16 cellular contexts compared by ENCODE assay signal in the genomic region with DNA sequence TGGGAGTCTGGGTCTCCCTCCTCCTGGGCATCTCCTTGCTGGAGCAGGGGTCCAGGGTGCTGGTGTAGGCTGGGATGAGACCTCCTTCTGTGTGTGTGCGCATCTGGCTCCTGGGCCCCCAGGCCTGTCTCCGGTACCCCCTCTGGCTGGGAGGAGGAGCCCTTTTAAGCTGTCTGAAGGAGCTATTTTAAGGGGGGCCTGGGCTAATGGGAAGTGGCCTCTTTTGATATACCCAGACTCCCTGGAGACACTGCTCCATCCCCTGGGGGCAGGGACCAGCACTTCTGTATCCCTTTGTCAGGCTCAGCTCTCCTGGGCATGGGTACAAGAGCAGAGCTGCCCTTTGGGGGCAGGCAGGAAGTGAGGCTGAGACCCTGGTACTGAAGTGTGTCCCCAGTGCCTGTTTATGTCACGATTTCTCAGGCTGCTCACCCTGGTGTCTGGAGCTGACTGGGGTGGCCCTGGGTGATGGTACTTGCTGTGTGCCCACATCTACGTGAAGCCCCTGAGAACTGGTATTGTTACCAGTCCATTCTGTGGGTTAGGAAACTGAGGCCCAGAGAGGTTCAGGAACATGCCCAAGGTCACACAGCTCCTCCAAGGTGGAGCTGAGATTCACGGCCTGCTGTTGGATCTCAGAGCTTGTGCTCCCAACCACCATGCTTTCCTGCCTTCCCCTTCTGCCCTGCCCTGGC. TPM values are rescaled to one million over a fixed set of nuclear protein-coding genes. Genes with fewer than 3 reads are reported as not detected.
A peak's percentile ranks its signal among the peaks of the same experiment; 100 is the strongest.
DNase-seq lines count a peak whose midpoint lies in the region; ATAC-seq, FAIRE-seq and TF ChIP-seq lines count a peak whose summit lies in the region.
"Had no signal": no experiment of that assay in that cellular context is flagged by ENCODE, and none has a peak within 500 bp of the region (broad histone marks: within the 10 kb centered on the region; RNA-seq: fewer than 3 reads in every experiment).

No MANE protein-coding gene starts in this region.

- H3K9me2 ChIP-seq in OCI-LY1 (ENCODE audit: low read depth, low read length) = no peaks in the 10 kb centered on the region

- no peaks in the 10 kb centered on the region for H3K27me3 ChIP-seq in OCI-LY1 (ENCODE audit: insufficient read depth, low read length)
- no peaks in the 10 kb centered on the region for H3K27me3 ChIP-seq in K562 (ENCODE audit: control insufficient read depth in 2 of 2, insufficient read depth in 2 of 2, low read length in 2 of 2)
- H3K27me3 ChIP-seq in sigmoid colon = no peaks in the 10 kb centered on the region
- H3K27me3 ChIP-seq: hepatocyte had no signal

- H3K4me3 ChIP-seq in OCI-LY1 (ENCODE audit: low read depth, low read length, poor library complexity, severe bottlenecking) (no peak overlapping the region), K562 (no peak overlapping the region), sigmoid colon (no peak overlapping the region)
- H3K4me3 ChIP-seq: hepatocyte had no signal

- H4K20me1 ChIP-seq in OCI-LY1 (ENCODE audit: insufficient read depth, low read length) = no peaks in the 10 kb centered on the region
- peaks cover 19% of the 10 kb centered on the region; the same call in 1 of the 2 replicates for H4K20me1 ChIP-seq in K562 (replicated peaks; ENCODE audit: control insufficient read depth, insufficient read depth, low read length)

- no peak for ATAC-seq in activated CD8-positive, alpha-beta memory T cell treated with anti-CD3 and anti-CD28 coated beads, Interleukin-2, amount 10 ng/mL, durations not matched to agents 7 days and 5 days
- no peak for ATAC-seq in K562
- ATAC-seq: HCT116 had no signal

- H3K9me1 ChIP-seq in K562 (ENCODE audit: control insufficient read depth, insufficient read depth, low read length) = peaks cover 3% of the 10 kb centered on the region

- H2AFZ ChIP-seq in OCI-LY1 (ENCODE audit: low read length) (no peak overlapping the region), K562 (ENCODE audit: low read depth, low read length) (no peak overlapping the region)
- H2AFZ ChIP-seq: hepatocyte had no signal

- no peaks in the 10 kb centered on the region for H3F3A ChIP-seq in OCI-LY1 (ENCODE audit: insufficient read depth, low read length)

- TF ChIP-seq POLR2A in K562 (conservative IDR thresholded peaks at IDR 0.05) (no peak), sigmoid colon (IDR thresholded peaks at IDR 0.05) (no peak)

- H3K4me1 ChIP-seq in OCI-LY1 (ENCODE audit: insufficient read depth, low read length, severe bottlenecking) (peaks cover 37% of the 10 kb centered on the region), K562 (replicated peaks in 1 of 2; ENCODE audit: control insufficient read depth in 2 of 2, insufficient read depth in 2 of 2, low read length in 2 of 2) (peaks cover 35 to 73% of the 10 kb centered on the region in 2 experiments), sigmoid colon (no peaks in the 10 kb centered on the region)

- no TSS peak for BruUV-seq in K562 (replicated peaks; lab: Mats Ljungman, UMichigan)

- FAIRE-seq in K562 (lab: Jason Lieb, UNC) = peak; percentile 40

- H3K4me2 ChIP-seq in OCI-LY1 (ENCODE audit: low read length) (no peak overlapping the region), K562 (ENCODE audit: insufficient read depth, low read length) (0 out of 2 replicates have a peak overlapping the region, but pooled peaks have one; percentile 6)
- H3K4me2 ChIP-seq: hepatocyte had no signal

- TF ChIP-seq CTCF in OCI-LY1 (IDR thresholded peaks at IDR 0.05; ENCODE audit: low read length) (no peak), K562 (IDR thresholded peaks at IDR 0.05 in 2 of 3, conservative IDR thresholded peaks at IDR 0.05 in 1 of 3; ENCODE audit: insufficient read depth in 2 of 3, low read depth in 1 of 3, low read length in 3 of 3) (no peak), sigmoid colon (IDR thresholded peaks at IDR 0.05) (no peak)

- no peak overlapping the region for H3K9ac ChIP-seq in OCI-LY1 (ENCODE audit: low read length)
- peak overlapping the region in 1 of 2 experiments; percentile 80; a peak in 2 of 4 replicates for H3K9ac ChIP-seq in K562 (ENCODE audit: insufficient read depth in 1 of 2, low read depth in 2 of 2, low read length in 2 of 2)

- H3K27ac ChIP-seq in OCI-LY1 (ENCODE audit: low read depth, low read length, poor library complexity, severe bottlenecking) (peak overlapping the region; percentile 80), K562 (ENCODE audit: extremely low read depth, low read depth, low read length) (no peak overlapping the region), sigmoid colon (no peak overlapping the region)
- H3K27ac ChIP-seq: hepatocyte had no signal

- intact Hi-C loops in K562 (cut with micrococcal nuclease) = no loop called here
- intact Hi-C loops in sigmoid colon (cut with DNase I) = no loop called here

- POLR2A ChIA-PET in K562 (lab: Yijun Ruan, JAX) = interaction anchor here (0.7 to 5.1 kb wide), 7 partner anchors 10 to 54 kb away, joined by 3 to 34 read pairs (median 5); no protein-coding TSS in a partner anchor

- no peak for DNase-seq in activated CD8-positive, alpha-beta memory T cell treated with anti-CD3 and anti-CD28 coated beads, Interleukin-2, amount 10 ng/mL, durations not matched to agents 7 days and 5 days
- no peak for DNase-seq in activated CD8-positive, alpha-beta memory T cell treated with anti-CD3 and anti-CD28 coated beads, Interleukin-2, amount 50 U/mL, for 4 hours
- DNase-seq in K562 (ENCODE audit: extremely low read depth in 1 of 4, low spot score in 3 of 4) = no peak
- peak; percentile 57 for DNase-seq in sigmoid colon
- no peak for DNase-seq in iPS-NIHi11 (ENCODE audit: low spot score)
- no peak for DNase-seq in cerebellar cortex (ENCODE audit: low spot score)
- DNase-seq in pons (ENCODE audit: low spot score) = no peak
- DNase-seq: anterior cingulate cortex, DMS153, Kasumi-1, NCI-H1694 treated with DMSO at 0.1 percent for 48 hours, NCI-H748 treated with DMSO at 0.1 percent for 48 hours, nephron progenitor cell had no signal

- CTCF ChIA-PET in activated CD8-positive, alpha-beta memory T cell treated with anti-CD3 and anti-CD28 coated beads, Interleukin-2, amount 10 ng/mL, durations not matched to agents 7 days and 5 days (lab: Charles Lee) = interaction anchor here (0.9 to 3.6 kb wide), 12 partner anchors 7 to 121 kb away, joined by 3 to 27 read pairs (median 6); a partner anchor contains a TSS
- CTCF ChIA-PET in K562 (lab: Yijun Ruan, JAX; ENCODE audit: low intra/inter-chr PET ratio) = no interaction called here

- H3K4me1 Mint-ChIP-seq in activated CD8-positive, alpha-beta memory T cell treated with anti-CD3 and anti-CD28 coated beads, Interleukin-2, amount 10 ng/mL, durations not matched to agents 7 days and 5 days = peaks cover 90% of the 10 kb centered on the region

- peak overlapping the region; percentile 82 for H3K4me3 Mint-ChIP-seq in activated CD8-positive, alpha-beta memory T cell treated with anti-CD3 and anti-CD28 coated beads, Interleukin-2, amount 10 ng/mL, durations not matched to agents 7 days and 5 days
- H3K4me3 Mint-ChIP-seq: nephron progenitor cell had no signal

- H3K27me3 Mint-ChIP-seq in activated CD8-positive, alpha-beta memory T cell treated with anti-CD3 and anti-CD28 coated beads, Interleukin-2, amount 10 ng/mL, durations not matched to agents 7 days and 5 days = no peaks in the 10 kb centered on the region

- TF ChIP-seq RAD21 in K562 (CRISPR knock-in tag; conservative IDR thresholded peaks at IDR 0.05 in 1 of 2, IDR thresholded peaks at IDR 0.05 in 1 of 2) = no peak

- peaks cover 5% of the 10 kb centered on the region; the same call in 1 of the 2 replicates for H3K79me2 ChIP-seq in OCI-LY1 (ENCODE audit: insufficient read depth, low read length)
- H3K79me2 ChIP-seq in K562 (ENCODE audit: control insufficient read depth, insufficient read depth, low read length) = peaks cover 98% of the 10 kb centered on the region
- H3K79me2 ChIP-seq: hepatocyte had no signal

- 72% methylated on average over 4 of the region's 5 CpGs for WGBS in K562 (ENCODE audit: insufficient coverage, low coverage, missing lambda C conversion rate)
- 81 to 96% methylated on average over 5 of the region's 5 CpGs for WGBS in sigmoid colon, 2 donors

- H3K9me3 Mint-ChIP-seq in activated CD8-positive, alpha-beta memory T cell treated with anti-CD3 and anti-CD28 coated beads, Interleukin-2, amount 10 ng/mL, durations not matched to agents 7 days and 5 days (ENCODE audit: low read depth) = no peaks in the 10 kb centered on the region
- H3K9me3 Mint-ChIP-seq: nephron progenitor cell had no signal

- H3K36me3 ChIP-seq in OCI-LY1 (ENCODE audit: insufficient read depth, low read length) (no peaks in the 10 kb centered on the region), K562 (ENCODE audit: control insufficient read depth, insufficient read depth, low read length) (peaks cover 56% of the 10 kb centered on the region), sigmoid colon (no peaks in the 10 kb centered on the region)

- TF ChIP-seq EP300 in K562 (IDR thresholded peaks at IDR 0.05; ENCODE audit: low read length) (no peak), sigmoid colon (IDR thresholded peaks at IDR 0.05) (no peak)

- H3K9me3 ChIP-seq in OCI-LY1 (ENCODE audit: low read length) (no peaks in the 10 kb centered on the region), K562 (replicated peaks; ENCODE audit: control insufficient read depth, insufficient read depth, low read depth, low read length) (no peaks in the 10 kb centered on the region), sigmoid colon (no peaks in the 10 kb centered on the region)

- peaks cover 29% of the 10 kb centered on the region for H3K36me3 Mint-ChIP-seq in activated CD8-positive, alpha-beta memory T cell treated with anti-CD3 and anti-CD28 coated beads, Interleukin-2, amount 10 ng/mL, durations not matched to agents 7 days and 5 days

- H3K27ac Mint-ChIP-seq in activated CD8-positive, alpha-beta memory T cell treated with anti-CD3 and anti-CD28 coated beads, Interleukin-2, amount 10 ng/mL, durations not matched to agents 7 days and 5 days = peak overlapping the region; percentile 98
- H3K27ac Mint-ChIP-seq: nephron progenitor cell had no signal

- in situ Hi-C loops in K562 (cut with MboI) = loop anchor here (25.0 kb wide), 1 partner anchor 1661 kb away; a partner anchor contains a TSS

RNA-seq across cellular contexts. Expression of a gene that starts 6.5 kb away (rescaled TPM):
- 100 to 1,000 TPM; 131 to 232 TPM for total RNA-seq in activated CD8-positive, alpha-beta memory T cell treated with anti-CD3 and anti-CD28 coated beads, Interleukin-2, amount 10 ng/mL, durations not matched to agents 7 days and 5 days
- total RNA-seq in K562 (2011; cell fraction: chromatin; rRNA removed; ENCODE audit: low replicate concordance) = 155 and 371 TPM in 2 replicates
- 245 and 277 TPM in 2 replicates for total RNA-seq in K562 (2011; cell fraction: nucleolus; rRNA removed)
- 151 and 184 TPM in 2 replicates for total RNA-seq in K562 (2011; cell fraction: nucleoplasm; rRNA removed)
- total RNA-seq in K562 (2014; rRNA removed) (59.0 and 73.5 TPM in 2 replicates), K562 (2014; rRNA removed; fragmentation: Illumina TruSeq; extraction: Trizol) (15.9 and 19.0 TPM in 2 replicates), K562 (2015; rRNA removed; fragmentation: Illumina TruSeq; extraction: Trizol) (28.6 and 29.9 TPM in 2 replicates), K562 (2021) (104 and 108 TPM in 2 replicates), sigmoid colon (10 to 100 TPM in 3 of 4 donors, 1 to 10 TPM in 1; 8.9 to 16.8 (median 11.3) TPM)
- polyA plus RNA-seq in K562 (2011; rRNA removed) (28.6 and 31.0 TPM in 2 replicates), K562 (2014; fragmentation: Illumina TruSeq; extraction: Trizol) (26.4 and 37.3 TPM in 2 replicates), K562 (2014; fragmentation: Nextera tagmentation; extraction: Ambion mirVana) (1 to 10 TPM; 2.3 to 2.4 TPM), K562 (2014; rRNA removed) (49.4 and 64.0 TPM in 2 replicates), sigmoid colon (10 to 100 TPM in 1 of 3 donors, 1 to 10 TPM in 2; 1.2 to 24.0 (median 1.8) TPM)
- 19.2 and 48.3 TPM in 2 replicates for polyA plus RNA-seq in K562 (2011; cell fraction: cytosol; rRNA removed)
- polyA plus RNA-seq in K562 (2011; cell fraction: nucleus; rRNA removed) = 193 and 347 TPM in 2 replicates
- 53.4 and 59.6 TPM in 2 replicates for polyA plus RNA-seq in K562 (2012)
- polyA minus RNA-seq in K562 (2011; rRNA and poly(A)+ RNA removed) = 27.7 and 54.0 TPM in 2 replicates
- polyA minus RNA-seq in K562 (2011; cell fraction: cytosol; rRNA and poly(A)+ RNA removed) = 42.4 and 51.4 TPM in 2 replicates
- polyA minus RNA-seq in K562 (2011; cell fraction: nucleus; rRNA and poly(A)+ RNA removed) = 109 TPM in 2 replicates
